Comparison of ENCODE assay signal across 14 cellular contexts in genomic region chr3:81753416-81754014, GRCh38.
"Had no signal": no experiment of that assay in that cellular context is flagged by ENCODE, and none has a peak within 500 bp of the region (broad histone marks: within the 10 kb centered on the region; RNA-seq: fewer than 3 reads in every experiment).

No MANE protein-coding gene starts in this region.

- H3K27ac Mint-ChIP-seq: activated naive CD4-positive, alpha-beta T cell treated with anti-CD3 and anti-CD28 coated beads, Interleukin-2, amount 10 ng/mL, durations not matched to agents 7 days and 5 days; endodermal cell; mesothelial cell of epicardium; nephron progenitor cell; stimulated activated naive CD8-positive, alpha-beta T cell treated with anti-CD3 and anti-CD28 coated beads, Interleukin-15, Interleukin-2, amounts not matched to agents 100 ng/mL and 50 ng/mL, for 24 hours had no signal

- H3K9me3 ChIP-seq: right lobe of liver had no signal

- H3K27me3 Mint-ChIP-seq: activated naive CD4-positive, alpha-beta T cell treated with anti-CD3 and anti-CD28 coated beads, Interleukin-2, amount 10 ng/mL, durations not matched to agents 7 days and 5 days; stimulated activated naive CD8-positive, alpha-beta T cell treated with anti-CD3 and anti-CD28 coated beads, Interleukin-15, Interleukin-2, amounts not matched to agents 100 ng/mL and 50 ng/mL, for 24 hours had no signal

- H3K27ac ChIP-seq: adrenal gland, right lobe of liver had no signal

- H3K4me2 ChIP-seq: smooth muscle cell had no signal

- FAIRE-seq: islet of Langerhans had no signal

- ATAC-seq: left colon, right lobe of liver had no signal

- DNase-seq: activated CD4-positive, CD25-positive, alpha-beta regulatory T cell treated with anti-CD3 and anti-CD28 coated beads, Interleukin-2, amount 50 U/mL, for 72 hours; activated naive CD4-positive, alpha-beta T cell treated with anti-CD3 and anti-CD28 coated beads, Interleukin-2, amount 10 ng/mL, durations not matched to agents 7 days and 5 days; adrenal gland; endodermal cell; erythroblast; left colon; nephron progenitor cell; right lobe of liver; T-helper 9 cell had no signal

- H3K4me1 Mint-ChIP-seq: endodermal cell, nephron progenitor cell had no signal

- H3K4me3 Mint-ChIP-seq: activated naive CD4-positive, alpha-beta T cell treated with anti-CD3 and anti-CD28 coated beads, Interleukin-2, amount 10 ng/mL, durations not matched to agents 7 days and 5 days; endodermal cell; mesothelial cell of epicardium; nephron progenitor cell; stimulated activated naive CD8-positive, alpha-beta T cell treated with anti-CD3 and anti-CD28 coated beads, Interleukin-15, Interleukin-2, amounts not matched to agents 100 ng/mL and 50 ng/mL, for 24 hours had no signal

- H3K36me3 ChIP-seq: adrenal gland, right lobe of liver had no signal

- H3K27me3 ChIP-seq: adrenal gland, right lobe of liver had no signal

- H3K4me3 ChIP-seq: adrenal gland, lung, right lobe of liver, smooth muscle cell had no signal
